In the genomic region with DNA sequence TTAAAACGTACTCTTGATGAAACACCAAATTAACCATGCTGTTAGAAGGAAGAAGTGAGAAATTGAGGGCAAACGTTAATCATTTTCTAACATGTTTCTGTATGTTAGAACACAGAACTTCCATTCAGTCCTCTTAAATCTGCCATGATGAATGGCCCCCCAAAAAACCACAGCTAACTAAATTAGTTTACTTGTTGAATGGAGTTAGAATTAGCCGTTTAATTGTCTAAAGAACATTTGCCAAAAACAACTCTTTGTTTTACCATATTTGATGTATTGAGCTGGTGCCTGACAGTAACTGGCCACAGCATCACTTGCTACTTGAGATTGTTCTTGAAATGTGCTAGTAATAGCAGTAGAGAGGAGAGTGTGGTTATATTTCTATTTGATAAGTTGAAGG, we compare ENCODE assay signal across 19 cellular contexts. TPM values are rescaled to one million over a fixed set of nuclear protein-coding genes. Genes with fewer than 3 reads are reported as not detected.
DNase-seq lines count a peak whose midpoint lies in the region; ATAC-seq and TF ChIP-seq lines count a peak whose summit lies in the region.
"Had no signal": no experiment of that assay in that cellular context is flagged by ENCODE, and none has a peak within 500 bp of the region (broad histone marks: within the 10 kb centered on the region; RNA-seq: fewer than 3 reads in every experiment).

No MANE protein-coding gene starts in this region.

- no peaks in the 10 kb centered on the region for H3K36me3 ChIP-seq in PC-3 (ENCODE audit: low read depth, low read length)
- H3K36me3 ChIP-seq: right atrium auricular region, thyroid gland had no signal

- peak overlapping the region; percentile 18 for H3K27ac Mint-ChIP-seq in activated naive CD8-positive, alpha-beta T cell
- no peak overlapping the region for H3K27ac Mint-ChIP-seq in activated naive CD8-positive, alpha-beta T cell treated with anti-CD3 and anti-CD28 coated beads, Interleukin-2, amount 50 U/mL, for 24 hours
- H3K27ac Mint-ChIP-seq: neural progenitor cell had no signal

- H3K4me3 ChIP-seq in PC-3 (ENCODE audit: low read length), result no peak overlapping the region
- H3K4me3 ChIP-seq: K562, neural progenitor cell, right atrium auricular region, thyroid gland had no signal

- H3K4me2 ChIP-seq in PC-3 (ENCODE audit: low read length), result peak overlapping the region; percentile 13; the same call in 1 of the 2 replicates
- H3K4me2 ChIP-seq: neural progenitor cell had no signal

- POLR2A ChIA-PET in PC-3 (lab: Charles Lee; ENCODE audit: unreplicated experiment), result no interaction called here

- H2AFZ ChIP-seq in PC-3 (ENCODE audit: low read length), result no peak overlapping the region
- H2AFZ ChIP-seq: neural progenitor cell had no signal

- peaks cover 37% of the 10 kb centered on the region for H3K4me1 Mint-ChIP-seq in activated naive CD8-positive, alpha-beta T cell (ENCODE audit: low read depth)
- H3K4me1 Mint-ChIP-seq in activated naive CD8-positive, alpha-beta T cell treated with anti-CD3 and anti-CD28 coated beads, Interleukin-2, amount 50 U/mL, for 24 hours, result peaks cover 51% of the 10 kb centered on the region

- H3K27me3 Mint-ChIP-seq in activated naive CD8-positive, alpha-beta T cell, result no peaks in the 10 kb centered on the region
- no peaks in the 10 kb centered on the region for H3K27me3 Mint-ChIP-seq in activated naive CD8-positive, alpha-beta T cell treated with anti-CD3 and anti-CD28 coated beads, Interleukin-2, amount 50 U/mL, for 24 hours

- no peak overlapping the region for H3K9ac ChIP-seq in PC-3 (ENCODE audit: low read length)
- H3K9ac ChIP-seq: neural progenitor cell had no signal

- H3K9me2 ChIP-seq in PC-3 (replicated peaks; ENCODE audit: low read length), result no peaks in the 10 kb centered on the region

- ATAC-seq in activated naive CD8-positive, alpha-beta T cell treated with anti-CD3 and anti-CD28 coated beads, Interleukin-2, amount 50 U/mL, for 24 hours, result no peak
- ATAC-seq in HG02798 (IDR thresholded peaks at IDR 0.05; ENCODE audit: poor library complexity, unreplicated experiment) (peak; percentile 57), PC-3 (no peak), HG03045 (IDR thresholded peaks at IDR 0.05; ENCODE audit: unreplicated experiment) (no peak)
- ATAC-seq: K562 had no signal

- CTCF ChIA-PET in PC-3 (lab: Charles Lee), result interaction anchor here (0.7 kb wide), 1 partner anchor 451 kb away, joined by 3 read pairs; no protein-coding TSS in a partner anchor

- no peaks in the 10 kb centered on the region for H3K9me3 ChIP-seq in PC-3 (ENCODE audit: low read length)
- H3K9me3 ChIP-seq: right atrium auricular region, thyroid gland had no signal

- no peak for TF ChIP-seq CTCF in PC-3 (conservative IDR thresholded peaks at IDR 0.05; ENCODE audit: low read depth, low read length)

- peaks cover 59% of the 10 kb centered on the region for H3K79me2 ChIP-seq in PC-3 (ENCODE audit: low read length)

- H3F3A ChIP-seq in PC-3 (ENCODE audit: low read length, unreplicated experiment), result peaks cover 7% of the 10 kb centered on the region

- intact Hi-C loops in PC-3 (cut with micrococcal nuclease), result loop anchor here (10.0 kb wide), 1 partner anchor 559 kb away; a partner anchor contains a TSS

- H3K36me3 Mint-ChIP-seq in activated naive CD8-positive, alpha-beta T cell, result no peaks in the 10 kb centered on the region
- no peaks in the 10 kb centered on the region for H3K36me3 Mint-ChIP-seq in activated naive CD8-positive, alpha-beta T cell treated with anti-CD3 and anti-CD28 coated beads, Interleukin-2, amount 50 U/mL, for 24 hours (ENCODE audit: low read depth)

- H3K27me3 ChIP-seq in PC-3 (ENCODE audit: low read length), result no peaks in the 10 kb centered on the region
- H3K27me3 ChIP-seq: neural progenitor cell, right atrium auricular region, thyroid gland had no signal

- H3K4me1 ChIP-seq in PC-3 (ENCODE audit: insufficient read depth, low read length), result peaks cover 57% of the 10 kb centered on the region

- H3K4me3 Mint-ChIP-seq in activated naive CD8-positive, alpha-beta T cell, result no peak overlapping the region
- no peak overlapping the region for H3K4me3 Mint-ChIP-seq in activated naive CD8-positive, alpha-beta T cell treated with anti-CD3 and anti-CD28 coated beads, Interleukin-2, amount 50 U/mL, for 24 hours
- H3K4me3 Mint-ChIP-seq: neural progenitor cell had no signal

- peak overlapping the region; percentile 85; the same call in 1 of the 2 replicates for H3K27ac ChIP-seq in PC-3 (ENCODE audit: low read length)
- H3K27ac ChIP-seq: epithelial cell of prostate, neural progenitor cell, right atrium auricular region, thyroid gland had no signal

- no peaks in the 10 kb centered on the region for H3K9me3 Mint-ChIP-seq in activated naive CD8-positive, alpha-beta T cell (ENCODE audit: low read depth)
- H3K9me3 Mint-ChIP-seq in activated naive CD8-positive, alpha-beta T cell treated with anti-CD3 and anti-CD28 coated beads, Interleukin-2, amount 50 U/mL, for 24 hours, result no peaks in the 10 kb centered on the region
- H3K9me3 Mint-ChIP-seq: neural progenitor cell had no signal

- DNase-seq in activated naive CD8-positive, alpha-beta T cell treated with anti-CD3 and anti-CD28 coated beads, Interleukin-2, amount 50 U/mL, for 24 hours, result no peak
- DNase-seq in PC-3, result no peak
- peak; percentile 56 for DNase-seq in superior temporal gyrus (ENCODE audit: extremely low spot score)
- no peak for DNase-seq in DMS79 treated with DMSO at 0.1 percent for 48 hours (lab: John Stamatoyannopoulos, UW)
- no peak for DNase-seq in 8988T
- DNase-seq: ACHN, activated gamma-delta T cell treated with Interleukin-2 at 50 U/mL for 16 hours, cortex of kidney, glutamatergic neuron, NCI-H1105 treated with DMSO at 0.1 percent for 48 hours, NCI-H2227 treated with DMSO at 0.1 percent for 48 hours, thyroid gland had no signal

- H4K20me1 ChIP-seq in PC-3 (ENCODE audit: low read length), result peaks cover 7% of the 10 kb centered on the region; the same call in 1 of the 2 replicates

- no TSS peak for BruUV-seq in PC-3 (replicated peaks; lab: Mats Ljungman, UMichigan)

RNA-seq across cellular contexts. Expression of a gene that starts 12.7 kb away (rescaled TPM):
- total RNA-seq in PC-3 (2014; rRNA removed), result 14.7 and 19.2 TPM in 2 replicates

RNA-seq across cellular contexts. Expression of a gene that starts 45.6 kb away (rescaled TPM):
- 7.2 and 7.5 TPM in 2 replicates for total RNA-seq in PC-3 (2014; rRNA removed)
